In the genomic region with DNA sequence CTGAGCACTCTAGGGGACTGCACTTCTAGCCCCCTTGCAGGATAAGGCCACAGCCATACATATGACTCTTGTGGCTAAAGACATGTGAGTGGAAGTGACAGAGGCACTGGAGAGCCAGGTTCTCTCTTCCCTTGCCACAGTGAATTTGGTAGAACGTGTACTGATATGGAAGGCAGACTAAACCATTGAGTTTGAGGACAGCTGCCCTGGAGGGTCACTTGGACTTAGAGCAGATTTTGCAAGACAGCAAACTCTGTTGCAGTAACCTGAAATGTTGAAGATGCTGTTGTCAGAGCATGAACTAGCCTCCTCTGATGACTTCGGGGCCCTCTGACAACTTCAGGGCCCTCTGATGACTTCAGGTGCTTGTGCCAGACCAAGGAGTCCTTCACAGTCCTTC, we compare ENCODE assay signal across 27 cellular contexts.
A peak's percentile ranks its signal among the peaks of the same experiment; 100 is the strongest.
DNase-seq lines count a peak whose midpoint lies in the region; ATAC-seq and TF ChIP-seq lines count a peak whose summit lies in the region.
"Had no signal": no experiment of that assay in that cellular context is flagged by ENCODE, and none has a peak within 500 bp of the region (broad histone marks: within the 10 kb centered on the region; RNA-seq: fewer than 3 reads in every experiment).

No MANE protein-coding gene starts in this region.

- no peaks in the 10 kb centered on the region for H3K36me3 ChIP-seq in right atrium auricular region
- H3K36me3 ChIP-seq: brain microvascular endothelial cell, MG63 had no signal

- H3K27me3 Mint-ChIP-seq in activated naive CD4-positive, alpha-beta T cell treated with anti-CD3 and anti-CD28 coated beads for 36 hours (ENCODE audit: low read depth): no peaks in the 10 kb centered on the region
- H3K27me3 Mint-ChIP-seq in activated CD4-positive, alpha-beta memory T cell treated with anti-CD3 and anti-CD28 coated beads for 36 hours: no peaks in the 10 kb centered on the region
- no peaks in the 10 kb centered on the region for H3K27me3 Mint-ChIP-seq in activated naive CD8-positive, alpha-beta T cell treated with anti-CD3 and anti-CD28 coated beads, Interleukin-2, amount 50 U/mL, for 24 hours
- peaks cover 31 to 44% of the 10 kb centered on the region in 2 donors for H3K27me3 Mint-ChIP-seq in natural killer cell treated with Interleukin-12 subunit alpha and Interleukin-12 subunit beta and Interleukin-15 and Interleukin-18, amount 100 ng/mL, for 72 hours

- H3K4me3 Mint-ChIP-seq in activated naive CD4-positive, alpha-beta T cell treated with anti-CD3 and anti-CD28 coated beads for 36 hours: peak overlapping the region; percentile 71
- H3K4me3 Mint-ChIP-seq in activated CD4-positive, alpha-beta memory T cell treated with anti-CD3 and anti-CD28 coated beads for 36 hours: peak overlapping the region; percentile 55
- peak overlapping the region; percentile 73 for H3K4me3 Mint-ChIP-seq in activated naive CD8-positive, alpha-beta T cell treated with anti-CD3 and anti-CD28 coated beads, Interleukin-2, amount 50 U/mL, for 24 hours
- peak overlapping the region; percentile 1 for H3K4me3 Mint-ChIP-seq in stimulated activated effector memory CD8-positive, alpha-beta T cell treated with anti-CD3 and anti-CD28 coated beads, Interleukin-12 subunit alpha, Interleukin-12 subunit beta, amount 100 ng/mL, for 72 hours
- no peak overlapping the region for H3K4me3 Mint-ChIP-seq in natural killer cell treated with Interleukin-12 subunit alpha and Interleukin-12 subunit beta and Interleukin-15 and Interleukin-18, amount 100 ng/mL, for 72 hours
- H3K4me3 Mint-ChIP-seq: H9, natural killer cell, WTC11 had no signal

- no peaks in the 10 kb centered on the region for H3K9me3 ChIP-seq in right atrium auricular region
- H3K9me3 ChIP-seq: Caco-2, MG63 had no signal

- no peak overlapping the region for H3K27ac ChIP-seq in right atrium auricular region
- H3K27ac ChIP-seq: brain microvascular endothelial cell, epithelial cell of prostate, PC-9 had no signal

- H3K9me3 Mint-ChIP-seq in activated naive CD4-positive, alpha-beta T cell treated with anti-CD3 and anti-CD28 coated beads for 36 hours: peaks cover 6% of the 10 kb centered on the region
- peaks cover 4% of the 10 kb centered on the region for H3K9me3 Mint-ChIP-seq in activated CD4-positive, alpha-beta memory T cell treated with anti-CD3 and anti-CD28 coated beads for 36 hours
- H3K9me3 Mint-ChIP-seq in activated naive CD8-positive, alpha-beta T cell treated with anti-CD3 and anti-CD28 coated beads, Interleukin-2, amount 50 U/mL, for 24 hours: peaks cover 5% of the 10 kb centered on the region
- no peaks in the 10 kb centered on the region for H3K9me3 Mint-ChIP-seq in stimulated activated effector memory CD8-positive, alpha-beta T cell treated with anti-CD3 and anti-CD28 coated beads, Interleukin-12 subunit alpha, Interleukin-12 subunit beta, amount 100 ng/mL, for 72 hours
- H3K9me3 Mint-ChIP-seq in natural killer cell treated with Interleukin-12 subunit alpha and Interleukin-12 subunit beta and Interleukin-15 and Interleukin-18, amount 100 ng/mL, for 72 hours: no peaks in the 10 kb centered on the region
- H3K9me3 Mint-ChIP-seq: H9, natural killer cell had no signal

- no peak for TF ChIP-seq CTCF in right atrium auricular region (IDR thresholded peaks at IDR 0.05)

- H3K4me1 Mint-ChIP-seq in activated naive CD4-positive, alpha-beta T cell treated with anti-CD3 and anti-CD28 coated beads for 36 hours (ENCODE audit: low read depth): peaks cover 92% of the 10 kb centered on the region
- H3K4me1 Mint-ChIP-seq in activated CD4-positive, alpha-beta memory T cell treated with anti-CD3 and anti-CD28 coated beads for 36 hours (ENCODE audit: low read depth): peaks cover 93% of the 10 kb centered on the region
- peaks cover 89% of the 10 kb centered on the region for H3K4me1 Mint-ChIP-seq in activated naive CD8-positive, alpha-beta T cell treated with anti-CD3 and anti-CD28 coated beads, Interleukin-2, amount 50 U/mL, for 24 hours
- H3K4me1 Mint-ChIP-seq in stimulated activated effector memory CD8-positive, alpha-beta T cell treated with anti-CD3 and anti-CD28 coated beads, Interleukin-12 subunit alpha, Interleukin-12 subunit beta, amount 100 ng/mL, for 72 hours: peaks cover 43% of the 10 kb centered on the region
- H3K4me1 Mint-ChIP-seq in natural killer cell treated with Interleukin-12 subunit alpha and Interleukin-12 subunit beta and Interleukin-15 and Interleukin-18, amount 100 ng/mL, for 72 hours (ENCODE audit: low read depth in 2 of 2): peaks cover 44 to 61% of the 10 kb centered on the region in 2 donors

- ATAC-seq in activated naive CD8-positive, alpha-beta T cell treated with anti-CD3 and anti-CD28 coated beads, Interleukin-2, amount 50 U/mL, for 24 hours: no peak
- no peak for ATAC-seq in stimulated activated effector memory CD8-positive, alpha-beta T cell treated with anti-CD3 and anti-CD28 coated beads, Interleukin-12 subunit alpha, Interleukin-12 subunit beta, amount 100 ng/mL, for 72 hours
- ATAC-seq in natural killer cell treated with Interleukin-12 subunit alpha and Interleukin-12 subunit beta and Interleukin-15 and Interleukin-18, amount 100 ng/mL, for 72 hours: no peak
- ATAC-seq in HG02571 (IDR thresholded peaks at IDR 0.05; ENCODE audit: unreplicated experiment): no peak
- ATAC-seq: natural killer cell, Right ventricle myocardium inferior, SK-N-SH treated with all-trans-retinoic acid at 6 μM for 48 hours, WTC11 had no signal

- no peak overlapping the region for H3K4me3 ChIP-seq in right atrium auricular region
- H3K4me3 ChIP-seq: MG63, PC-9 had no signal

- POLR2A ChIA-PET in activated CD4-positive, alpha-beta memory T cell treated with anti-CD3 and anti-CD28 coated beads for 36 hours (lab: Charles Lee): interaction anchor here (1.2 to 2.0 kb wide), 2 partner anchors 8 to 48 kb away, joined by 4 to 13 read pairs; no protein-coding TSS in a partner anchor

- no peaks in the 10 kb centered on the region for H3K27me3 ChIP-seq in right atrium auricular region
- H3K27me3 ChIP-seq: brain microvascular endothelial cell, MG63 had no signal

- H3K27ac Mint-ChIP-seq in activated naive CD4-positive, alpha-beta T cell treated with anti-CD3 and anti-CD28 coated beads for 36 hours: peak overlapping the region; percentile 99
- H3K27ac Mint-ChIP-seq in activated CD4-positive, alpha-beta memory T cell treated with anti-CD3 and anti-CD28 coated beads for 36 hours: peak overlapping the region; percentile 98
- H3K27ac Mint-ChIP-seq in activated naive CD8-positive, alpha-beta T cell treated with anti-CD3 and anti-CD28 coated beads, Interleukin-2, amount 50 U/mL, for 24 hours: peak overlapping the region; percentile 97
- peak overlapping the region; percentile 52 for H3K27ac Mint-ChIP-seq in stimulated activated effector memory CD8-positive, alpha-beta T cell treated with anti-CD3 and anti-CD28 coated beads, Interleukin-12 subunit alpha, Interleukin-12 subunit beta, amount 100 ng/mL, for 72 hours
- H3K27ac Mint-ChIP-seq in natural killer cell treated with Interleukin-12 subunit alpha and Interleukin-12 subunit beta and Interleukin-15 and Interleukin-18, amount 100 ng/mL, for 72 hours: peak overlapping the region in 1 of 2 donors; percentile 14
- H3K27ac Mint-ChIP-seq: H9, natural killer cell, WTC11 had no signal

- H3K4me1 ChIP-seq in right atrium auricular region: peaks cover 0 to 6% of the 10 kb centered on the region in 2 donors

- DNase-seq in activated naive CD4-positive, alpha-beta T cell treated with anti-CD3 and anti-CD28 coated beads for 36 hours: no peak
- DNase-seq in activated naive CD4-positive, alpha-beta T cell (lab: John Stamatoyannopoulos, UW): no peak
- no peak for DNase-seq in activated CD4-positive, alpha-beta memory T cell treated with anti-CD3 and anti-CD28 coated beads for 36 hours
- no peak for DNase-seq in activated naive CD8-positive, alpha-beta T cell treated with anti-CD3 and anti-CD28 coated beads, Interleukin-2, amount 50 U/mL, for 24 hours
- no peak for DNase-seq in stimulated activated effector memory CD8-positive, alpha-beta T cell treated with anti-CD3 and anti-CD28 coated beads, Interleukin-12 subunit alpha, Interleukin-12 subunit beta, amount 100 ng/mL, for 72 hours (ENCODE audit: low spot score in 2 of 2)
- no peak for DNase-seq in right atrium auricular region (ENCODE audit: low spot score)
- no peak for DNase-seq in natural killer cell treated with Interleukin-12 subunit alpha and Interleukin-12 subunit beta and Interleukin-15 and Interleukin-18, amount 100 ng/mL, for 72 hours (ENCODE audit: low spot score)
- DNase-seq: activated CD8-positive, alpha-beta memory T cell treated with anti-CD3 and anti-CD28 coated beads for 24 hours; amniotic stem cell; brain microvascular endothelial cell; Caco-2; glutamatergic neuron; H9; KBM-7; MG63; midbrain; natural killer cell; NCI-H1105 treated with DMSO at 0.1 percent for 48 hours; NCI-H2029; NCI-H526; NK-92 treated with Interleukin-12 subunit alpha and Interleukin-12 subunit beta, amount 100 ng/mL, for 24 hours; PC-9 had no signal

- CTCF ChIA-PET in activated naive CD4-positive, alpha-beta T cell treated with anti-CD3 and anti-CD28 coated beads for 36 hours (lab: Charles Lee): interaction anchor here (0.6 to 1.4 kb wide), 3 partner anchors 9 to 11 kb away, joined by 5 to 6 read pairs (median 5); no protein-coding TSS in a partner anchor
- CTCF ChIA-PET in activated CD4-positive, alpha-beta memory T cell treated with anti-CD3 and anti-CD28 coated beads for 36 hours (lab: Charles Lee): interaction anchor here (0.8 to 1.9 kb wide), 5 partner anchors 10 to 146 kb away, joined by 3 to 8 read pairs (median 4); partner anchors contain the start of gene ELMO1

- peaks cover 10% of the 10 kb centered on the region for H3K36me3 Mint-ChIP-seq in activated naive CD4-positive, alpha-beta T cell treated with anti-CD3 and anti-CD28 coated beads for 36 hours (ENCODE audit: low read depth)
- H3K36me3 Mint-ChIP-seq in activated CD4-positive, alpha-beta memory T cell treated with anti-CD3 and anti-CD28 coated beads for 36 hours: peaks cover 5% of the 10 kb centered on the region
- H3K36me3 Mint-ChIP-seq in activated naive CD8-positive, alpha-beta T cell treated with anti-CD3 and anti-CD28 coated beads, Interleukin-2, amount 50 U/mL, for 24 hours (ENCODE audit: low read depth): peaks cover 13% of the 10 kb centered on the region
- H3K36me3 Mint-ChIP-seq in stimulated activated effector memory CD8-positive, alpha-beta T cell treated with anti-CD3 and anti-CD28 coated beads, Interleukin-12 subunit alpha, Interleukin-12 subunit beta, amount 100 ng/mL, for 72 hours: no peaks in the 10 kb centered on the region
- peaks cover 4% of the 10 kb centered on the region for H3K36me3 Mint-ChIP-seq in natural killer cell treated with Interleukin-12 subunit alpha and Interleukin-12 subunit beta and Interleukin-15 and Interleukin-18, amount 100 ng/mL, for 72 hours
- H3K36me3 Mint-ChIP-seq: natural killer cell, WTC11 had no signal

- intact Hi-C loops in activated naive CD4-positive, alpha-beta T cell treated with anti-CD3 and anti-CD28 coated beads for 36 hours (cut with micrococcal nuclease): loop anchor here (1.0 to 5.0 kb wide), 8 partner anchors 8 to 1076 kb away; no protein-coding TSS in a partner anchor
- intact Hi-C loops in activated CD4-positive, alpha-beta memory T cell treated with anti-CD3 and anti-CD28 coated beads for 36 hours (cut with micrococcal nuclease): loop anchor here (1.0 kb wide), 2 partner anchors 8 to 13 kb away; no protein-coding TSS in a partner anchor
